In genomic region chr4:35315419-35315818, GRCh38 we compare ENCODE assay signal across 17 cellular contexts.
A peak's percentile ranks its signal among the peaks of the same experiment; 100 is the strongest.
DNase-seq lines count a peak whose midpoint lies in the region; FAIRE-seq and TF ChIP-seq lines count a peak whose summit lies in the region.
"Had no signal": no experiment of that assay in that cellular context is flagged by ENCODE, and none has a peak within 500 bp of the region (broad histone marks: within the 10 kb centered on the region; RNA-seq: fewer than 3 reads in every experiment).

No MANE protein-coding gene starts in this region.

- no peak for TF ChIP-seq POLR2A in esophagus squamous epithelium (IDR thresholded peaks at IDR 0.05)

- H3K4me3 ChIP-seq in esophagus squamous epithelium = no peak overlapping the region

- no peaks in the 10 kb centered on the region for H3K27me3 ChIP-seq in esophagus squamous epithelium

- H3K4me1 ChIP-seq in esophagus squamous epithelium = no peaks in the 10 kb centered on the region

- intact Hi-C loops in esophagus squamous epithelium (cut with DNase I) = no loop called here

- peak; percentile 27 to 29 for DNase-seq in Kasumi-1 (lab: John Stamatoyannopoulos, UW)
- peak; percentile 26 for DNase-seq in OCI-M1 (lab: John Stamatoyannopoulos, UW)
- DNase-seq in frontal cortex (ENCODE audit: low spot score in 2 of 2) = no peak
- DNase-seq in HK-2 (ENCODE audit: unreplicated experiment) = no peak
- DNase-seq in mesenteric fat pad (ENCODE audit: low spot score) = no peak
- no peak for DNase-seq in esophagus squamous epithelium (lab: John Stamatoyannopoulos, UW)
- DNase-seq: ACHN; C1 segment of cervical spinal cord; Calu3; CD4-positive, alpha-beta T cell; DMS 273 treated with DMSO at 0.1 percent for 48 hours; HCEC 1CT; HFFc6 had no signal

- no peaks in the 10 kb centered on the region for H3K36me3 ChIP-seq in esophagus squamous epithelium

- no peaks in the 10 kb centered on the region for H3K9me3 ChIP-seq in esophagus squamous epithelium

- no peak overlapping the region for H3K27ac ChIP-seq in esophagus squamous epithelium
- H3K27ac ChIP-seq: HL-60 had no signal

- TF ChIP-seq CTCF in esophagus squamous epithelium (IDR thresholded peaks at IDR 0.05) = no peak

- FAIRE-seq in G401.6 (lab: Jason Lieb, UNC) (peak; percentile 79), frontal cortex (lab: Jason Lieb, UNC) (peak; percentile 31)
- FAIRE-seq: GM12892, GM19239 had no signal

Comparison
In these comparisons a context has a peak if more than half of its experiments do, and no peak if none do; other contexts are left out.
1. DNase-seq: peak in Kasumi-1 (2 of 2) and OCI-M1 (single experiment); none in frontal cortex (0 of 2), HK-2 (single experiment), mesenteric fat pad (single experiment) and esophagus squamous epithelium (single experiment).